8 cellular contexts compared by ENCODE assay signal in genomic region chr5:59037453-59038168, GRCh38.
DNase-seq lines count a peak whose midpoint lies in the region; ATAC-seq and TF ChIP-seq lines count a peak whose summit lies in the region.

No MANE protein-coding gene starts in this region.

- H3K9me2 ChIP-seq in SK-N-SH: no peaks in the 10 kb centered on the region

- peak overlapping the region; percentile 91 for H3K4me2 ChIP-seq in SK-N-SH

- DNase-seq in SK-N-SH (no peak), SW480 (ENCODE audit: low spot score) (peak; percentile 27), fibroblast of the aortic adventitia (ENCODE audit: low read depth) (peak; percentile 28), NCI-H524 (lab: John Stamatoyannopoulos, UW) (no peak), UCSD-AML1 (lab: John Stamatoyannopoulos, UW; ENCODE audit: unreplicated experiment) (no peak)

- H3K27ac ChIP-seq in SK-N-SH (ENCODE audit: low read depth in 2 of 2, low read length in 1 of 2) (no peak overlapping the region), skin epidermis (peak overlapping the region in 10 of 21 experiments; percentile 16 to 92 (median 84))

- CTCF ChIA-PET in SK-N-SH (lab: Yijun Ruan, JAX): interaction anchor here (0.9 to 6.8 kb wide), 2 partner anchors 137 to 151 kb away, joined by 3 to 96 read pairs; no protein-coding TSS in a partner anchor

- H3K4me1 ChIP-seq in SK-N-SH (ENCODE audit: control insufficient read depth in 1 of 2, insufficient read depth in 2 of 2, low read depth in 1 of 2, low read length in 1 of 2): peaks cover 26 to 43% of the 10 kb centered on the region in 2 experiments

- no peaks in the 10 kb centered on the region for H3K36me3 ChIP-seq in SK-N-SH (replicated peaks in 1 of 2; ENCODE audit: control insufficient read depth in 1 of 2, insufficient read depth in 2 of 2, low read length in 1 of 2)

- no peak overlapping the region for H2AFZ ChIP-seq in SK-N-SH (ENCODE audit: low read depth)

- WGBS in SK-N-SH (ENCODE audit: low lambda C conversion rate): 70% methylated on average over 5 of the region's 5 CpGs

- no peaks in the 10 kb centered on the region for H3K9me3 ChIP-seq in SK-N-SH

- no peak for ATAC-seq in SK-N-SH treated with all-trans-retinoic acid at 6 μM for 48 hours
- no peak for ATAC-seq in GM21717 (IDR thresholded peaks at IDR 0.05; ENCODE audit: unreplicated experiment)

- no peaks in the 10 kb centered on the region for H4K20me1 ChIP-seq in SK-N-SH (ENCODE audit: insufficient read depth)

- H3K27me3 ChIP-seq in SK-N-SH (ENCODE audit: insufficient read depth): no peaks in the 10 kb centered on the region

- H3K9ac ChIP-seq in SK-N-SH: no peak overlapping the region

- H3K4me3 ChIP-seq in SK-N-SH (ENCODE audit: low read depth in 2 of 2, low read length in 1 of 2) (peak overlapping the region in 1 of 2 experiments; percentile 76; a peak in 1 of 4 replicates), fibroblast of the aortic adventitia (ENCODE audit: low read depth, low read length) (peak overlapping the region; percentile 78), skin epidermis (peak overlapping the region in 6 of 7 experiments; percentile 1 to 67 (median 36))

- TF ChIP-seq CTCF in SK-N-SH (IDR thresholded peaks at IDR 0.05): no peak
- no peak for TF ChIP-seq CTCF in fibroblast of the aortic adventitia (IDR thresholded peaks at IDR 0.05; ENCODE audit: insufficient read depth, low read length)

- POLR2A ChIA-PET in SK-N-SH (lab: Yijun Ruan, JAX): no interaction called here

- peaks cover 31% of the 10 kb centered on the region for H3F3A ChIP-seq in SK-N-SH (replicated peaks; ENCODE audit: insufficient read depth)

- peaks cover 16% of the 10 kb centered on the region; the same call in 1 of the 2 replicates for H3K79me2 ChIP-seq in SK-N-SH (ENCODE audit: insufficient read depth)

- TF ChIP-seq EP300 in SK-N-SH (IDR thresholded peaks at IDR 0.05; ENCODE audit: borderline replicate concordance in 1 of 2, low read depth in 1 of 2, low read length in 1 of 2): no peak

- no peak for TF ChIP-seq RAD21 in SK-N-SH (IDR thresholded peaks at IDR 0.05; ENCODE audit: low read length)

TF ChIP-seq in SK-N-SH, 30 proteins besides CTCF, POLR2A, EP300 and RAD21:
- TF ChIP-seq MXI1 (IDR thresholded peaks at IDR 0.05; ENCODE audit: low read depth, low read length): no peak
- no peak for TF ChIP-seq SIN3A (IDR thresholded peaks at IDR 0.05; ENCODE audit: borderline replicate concordance, low read depth, low read length)
- TF ChIP-seq FOXM1 (IDR thresholded peaks at IDR 0.05; ENCODE audit: low read depth): no peak
- TF ChIP-seq EZH2phosphoT487 (IDR thresholded peaks at IDR 0.05; ENCODE audit: borderline replicate concordance, low read depth): no peak
- no peak for TF ChIP-seq RCOR1 (IDR thresholded peaks at IDR 0.05; ENCODE audit: low read length)
- TF ChIP-seq MAX (IDR thresholded peaks at IDR 0.05; ENCODE audit: low read depth): no peak
- no peak for TF ChIP-seq JUND (IDR thresholded peaks at IDR 0.05)
- no peak for TF ChIP-seq TEAD4 (IDR thresholded peaks at IDR 0.05; ENCODE audit: borderline replicate concordance, insufficient read depth)
- no peak for TF ChIP-seq GABPA (IDR thresholded peaks at IDR 0.05; ENCODE audit: low read depth)
- no peak for TF ChIP-seq MEF2A (IDR thresholded peaks at IDR 0.05; ENCODE audit: borderline replicate concordance, low read depth)
- TF ChIP-seq GATA2 (CRISPR knock-in tag; IDR thresholded peaks at IDR 0.05): no peak

TF ChIP-seq in SK-N-SH treated with all-trans-retinoic acid at 6 μM for 48 hours, 23 proteins besides CTCF, POLR2A, EP300 and RAD21:
- no peak for TF ChIP-seq SNAI2 (CRISPR knock-in tag; IDR thresholded peaks at IDR 0.05)
- no peak for TF ChIP-seq ESRRG (CRISPR knock-in tag; IDR thresholded peaks at IDR 0.05)
- no peak for TF ChIP-seq CREB5 (CRISPR knock-in tag; IDR thresholded peaks at IDR 0.05; ENCODE audit: low read depth)
- TF ChIP-seq TSHZ2 (CRISPR knock-in tag; IDR thresholded peaks at IDR 0.05): no peak

Comparison
In these comparisons a context has a peak if more than half of its experiments do, and no peak if none do; other contexts are left out.
1. DNase-seq: peak in SW480 (single experiment) and fibroblast of the aortic adventitia (single experiment); none in SK-N-SH (single experiment), NCI-H524 (0 of 2) and UCSD-AML1 (single experiment).